12 cellular contexts compared by ENCODE assay signal in genomic region chr1:7149080-7149838, GRCh38.
DNase-seq lines count a peak whose midpoint lies in the region; ATAC-seq, FAIRE-seq and TF ChIP-seq lines count a peak whose summit lies in the region.
"Had no signal": no experiment of that assay in that cellular context is flagged by ENCODE, and none has a peak within 500 bp of the region (broad histone marks: within the 10 kb centered on the region; RNA-seq: fewer than 3 reads in every experiment).

No MANE protein-coding gene starts in this region.

- ATAC-seq in Right ventricle myocardium superior (ENCODE audit: poor library complexity) = peak; percentile 98
- no peak for ATAC-seq in HG03175 (IDR thresholded peaks at IDR 0.05; ENCODE audit: unreplicated experiment)

- no peak for TF ChIP-seq POLR2A in H54 (IDR thresholded peaks at IDR 0.05; ENCODE audit: low read depth, low read length)

- intact Hi-C loops in Right ventricle myocardium superior (cut with DNase I) = no loop called here

- DNase-seq in NCI-H146 (lab: John Stamatoyannopoulos, UW) (peak; percentile 2), NCI-H146 treated with DMSO at 0.1 percent for 48 hours (lab: John Stamatoyannopoulos, UW; ENCODE audit: unreplicated experiment) (no peak), Right ventricle myocardium superior (peak; percentile 85), midbrain (lab: John Stamatoyannopoulos, UW) (peak; percentile 31), urothelium cell line (ENCODE audit: low spot score) (peak; percentile 32), H54 (ENCODE audit: insufficient read length, low spot score) (no peak), GDM1 (lab: John Stamatoyannopoulos, UW) (no peak)
- DNase-seq: DMS79 treated with DMSO at 0.1 percent for 48 hours, kidney glomerular epithelial cell, NCI-H1417, sigmoid colon had no signal

- FAIRE-seq in urothelium cell line (lab: Jason Lieb, UNC) (no peak), H54 (lab: Jason Lieb, UNC) (no peak)

Comparison
In these comparisons a context has a peak if more than half of its experiments do, and no peak if none do; other contexts are left out.
1. DNase-seq: peak in NCI-H146 (single experiment), Right ventricle myocardium superior (single experiment), midbrain (single experiment) and urothelium cell line (single experiment); none in NCI-H146 treated with DMSO at 0.1 percent for 48 hours (single experiment), H54 (single experiment) and GDM1 (single experiment).